In genomic region chr9:14106699-14107098, GRCh38 we compare ENCODE assay signal across 26 cellular contexts.
DNase-seq lines count a peak whose midpoint lies in the region; ATAC-seq and TF ChIP-seq lines count a peak whose summit lies in the region.
"Had no signal": no experiment of that assay in that cellular context is flagged by ENCODE, and none has a peak within 500 bp of the region (broad histone marks: within the 10 kb centered on the region; RNA-seq: fewer than 3 reads in every experiment).

No MANE protein-coding gene starts in this region.

- peak overlapping the region; percentile 3 for H3K27ac ChIP-seq in cardiac muscle cell
- H3K27ac ChIP-seq in VCaP, result peak overlapping the region; percentile 75
- H3K27ac ChIP-seq in prostate gland, result peak overlapping the region; percentile 34 to 73
- H3K27ac ChIP-seq: ascending aorta, colonic mucosa, neutrophil, psoas muscle, SK-N-MC, transverse colon had no signal

- TF ChIP-seq CTCF in cardiac muscle cell (IDR thresholded peaks at IDR 0.05; ENCODE audit: low read depth, low read length) (no peak), VCaP (conservative IDR thresholded peaks at IDR 0.05) (no peak), prostate gland (IDR thresholded peaks at IDR 0.05) (no peak)

- peaks cover 15% of the 10 kb centered on the region for H3K4me1 ChIP-seq in cardiac muscle cell (ENCODE audit: low read depth)
- H3K4me1 ChIP-seq in prostate gland (replicated peaks), result no peaks in the 10 kb centered on the region
- H3K4me1 ChIP-seq: ascending aorta, colonic mucosa, transverse colon had no signal

- H3K36me3 ChIP-seq in cardiac muscle cell (no peaks in the 10 kb centered on the region), prostate gland (no peaks in the 10 kb centered on the region)
- H3K36me3 ChIP-seq: colonic mucosa, neutrophil, transverse colon had no signal

- H3K27me3 ChIP-seq in cardiac muscle cell (no peaks in the 10 kb centered on the region), prostate gland (replicated peaks; ENCODE audit: insufficient read depth) (no peaks in the 10 kb centered on the region)
- H3K27me3 ChIP-seq: ascending aorta, colonic mucosa, neutrophil, transverse colon had no signal

- intact Hi-C loops in left cardiac atrium (cut with DNase I) (no loop called here), prostate gland (cut with DNase I) (no loop called here), sciatic nerve (cut with DNase I) (no loop called here)

- H3K9me3 ChIP-seq in cardiac muscle cell (ENCODE audit: low read depth) (no peaks in the 10 kb centered on the region), prostate gland (no peaks in the 10 kb centered on the region)
- H3K9me3 ChIP-seq: ascending aorta, colonic mucosa, neutrophil, psoas muscle, transverse colon had no signal

- ATAC-seq in left cardiac atrium (no peak), sciatic nerve (no peak), GM21529 (IDR thresholded peaks at IDR 0.05; ENCODE audit: unreplicated experiment) (no peak)
- ATAC-seq: left lobe of liver, psoas muscle had no signal

- H3K4me3 ChIP-seq in cardiac muscle cell (no peak overlapping the region), prostate gland (no peak overlapping the region)
- H3K4me3 ChIP-seq: ascending aorta, colonic mucosa, psoas muscle, SK-N-MC, transverse colon had no signal

- no peak for TF ChIP-seq POLR2A in prostate gland (IDR thresholded peaks at IDR 0.05)

- 54% methylated on average over 2 of the region's 2 CpGs for WGBS in prostate gland

- no peak for DNase-seq in cardiac muscle cell (ENCODE audit: low read depth in 1 of 2, low spot score in 1 of 2)
- no peak for DNase-seq in left cardiac atrium
- DNase-seq in NCI-H1930 (lab: John Stamatoyannopoulos, UW), result peak; percentile 71 to 86
- DNase-seq in prostate gland (ENCODE audit: low spot score), result no peak
- DNase-seq in activated T-cell treated with anti-CD3 and anti-CD28 coated beads, Interleukin-2, amount 50 U/mL, for 1 hour, result no peak
- DNase-seq in sciatic nerve (ENCODE audit: low spot score), result no peak
- DNase-seq: activated gamma-delta T cell treated with Interleukin-2 at 50 U/mL for 16 hours; activated naive CD8-positive, alpha-beta T cell treated with anti-CD3 and anti-CD28 coated beads, Interleukin-2, amount 10 ng/mL, durations not matched to agents 7 days and 5 days; activated T-cell treated with anti-CD3 and anti-CD28 coated beads, Interleukin-2, amount 50 U/mL, for 48 hours; CD4-positive, alpha-beta memory T cell; colonic mucosa; effector CD8-positive, alpha-beta T cell; HCEC 1CT; Kasumi-1; mesenchymal stem cell; NCI-H2029 treated with DMSO at 0.1 percent for 48 hours; psoas muscle; stimulated activated CD4-positive, alpha-beta T cell treated with anti-CD3 and anti-CD28 coated beads, Interleukin-4, amount 100 ng/mL, for 1 hour; T-helper 1 cell; transverse colon had no signal

Comparison
In these comparisons a context has a peak if more than half of its experiments do, and no peak if none do; other contexts are left out.
1. DNase-seq: peak in NCI-H1930 (2 of 2); none in cardiac muscle cell (0 of 2), left cardiac atrium (single experiment), prostate gland (single experiment), activated T-cell treated with anti-CD3 and anti-CD28 coated beads, Interleukin-2, amount 50 U/mL, for 1 hour (single experiment) and sciatic nerve (single experiment).
2. H3K27ac ChIP-seq: peak in every context shown above with its lines; median percentile 75 in VCaP; 54 in prostate gland; 3 in cardiac muscle cell.